Comparison of ENCODE assay signal across 10 cellular contexts in genomic region chr7:150375662-150376521, GRCh38. TPM values are rescaled to one million over a fixed set of nuclear protein-coding genes. Genes with fewer than 3 reads are reported as not detected.
DNase-seq lines count a peak whose midpoint lies in the region; ATAC-seq, FAIRE-seq and TF ChIP-seq lines count a peak whose summit lies in the region.
"Had no signal": no experiment of that assay in that cellular context is flagged by ENCODE, and none has a peak within 500 bp of the region (broad histone marks: within the 10 kb centered on the region; RNA-seq: fewer than 3 reads in every experiment).

No MANE protein-coding gene starts in this region.

- DNase-seq in central memory CD4-positive, alpha-beta T cell: peak; percentile 41
- DNase-seq in stimulated activated CD4-positive, alpha-beta T cell treated with anti-CD3 and anti-CD28 coated beads, Interleukin-4, amount 100 ng/mL, for 24 hours: peak; percentile 64
- no peak for DNase-seq in pancreas
- no peak for DNase-seq in HuH-7.5 (ENCODE audit: low spot score)
- DNase-seq in esophagus muscularis mucosa (ENCODE audit: extremely low spot score): no peak
- DNase-seq: Right ventricle myocardium superior had no signal

- H3K27ac ChIP-seq in KOPT-K1 (ENCODE audit: low read depth, low read length, poor library complexity, severe bottlenecking) (peak overlapping the region; percentile 95), pancreas (peak overlapping the region in 2 of 4 donors; percentile 19 to 97), esophagus muscularis mucosa (replicated peaks in 1 of 4) (peak overlapping the region in 2 of 4 donors; percentile 16 to 96)
- H3K27ac ChIP-seq: ovary had no signal

- H3K4me3 ChIP-seq in pancreas (no peak overlapping the region), esophagus muscularis mucosa (no peak overlapping the region)
- H3K4me3 ChIP-seq: ovary had no signal

- no peak for TF ChIP-seq POLR2A in esophagus muscularis mucosa (IDR thresholded peaks at IDR 0.05; ENCODE audit: low read depth)

- ATAC-seq in GM18909 (IDR thresholded peaks at IDR 0.05; ENCODE audit: poor library complexity, unreplicated experiment): peak; percentile 24
- ATAC-seq in GM18519 (IDR thresholded peaks at IDR 0.05; ENCODE audit: low FRiP score, unreplicated experiment): no peak
- no peak for ATAC-seq in pancreas

- H3K4me1 ChIP-seq in pancreas (peaks cover 20 to 52% (median 32%) of the 10 kb centered on the region in 3 donors), esophagus muscularis mucosa (peaks cover 40 to 54% (median 49%) of the 10 kb centered on the region in 4 donors)

- 57 to 59% methylated on average over 10 of the region's 10 CpGs for WGBS in pancreas, 2 donors
- whole genome bisulfite sequencing in esophagus muscularis mucosa: 94% methylated on average over 10 of the region's 10 CpGs

- H3K27me3 ChIP-seq in pancreas (no peaks in the 10 kb centered on the region), esophagus muscularis mucosa (no peaks in the 10 kb centered on the region)
- H3K27me3 ChIP-seq: ovary had no signal

- no peak for TF ChIP-seq CTCF in pancreas (IDR thresholded peaks at IDR 0.05)
- no peak for TF ChIP-seq CTCF in esophagus muscularis mucosa (IDR thresholded peaks at IDR 0.05)

- intact Hi-C loops in pancreas (cut with DNase I) (no loop called here), esophagus muscularis mucosa (cut with DNase I) (no loop called here)

- no peak for FAIRE-seq in pancreas (lab: Jason Lieb, UNC)

- H3K36me3 ChIP-seq in KOPT-K1 (ENCODE audit: insufficient read depth, low read length): peaks cover 43% of the 10 kb centered on the region
- peaks cover 0 to 23% (median 22%) of the 10 kb centered on the region in 3 donors for H3K36me3 ChIP-seq in pancreas
- peaks cover 19 to 39% (median 35%) of the 10 kb centered on the region in 4 donors for H3K36me3 ChIP-seq in esophagus muscularis mucosa
- H3K36me3 ChIP-seq: ovary had no signal

- H3K9me3 ChIP-seq in KOPT-K1 (ENCODE audit: insufficient read depth, low read length, poor library complexity, severe bottlenecking) (no peaks in the 10 kb centered on the region), pancreas (no peaks in the 10 kb centered on the region), esophagus muscularis mucosa (no peaks in the 10 kb centered on the region)
- H3K9me3 ChIP-seq: ovary had no signal

- TF ChIP-seq EP300 in esophagus muscularis mucosa (IDR thresholded peaks at IDR 0.05): no peak

RNA-seq across cellular contexts. Expression of gene ZNF775, which starts 3.2 kb away (rescaled TPM):
- total RNA-seq in pancreas: 1 to 10 TPM; 2.0 to 3.9 (median 2.8) TPM
- 1 to 10 TPM; 3.2 to 7.4 TPM for polyA plus RNA-seq in pancreas
- 10 to 100 TPM in 3 of 4 donors, 1 to 10 TPM in 1; 6.6 to 19.8 (median 15.0) TPM for total RNA-seq in esophagus muscularis mucosa

RNA-seq across cellular contexts. Expression of gene REPIN1, which starts 7.3 kb away (rescaled TPM):
- total RNA-seq in pancreas (10 to 100 TPM; 48.1 to 76.3 (median 63.2) TPM), esophagus muscularis mucosa (100 to 1,000 TPM in 2 of 4 donors, 10 to 100 TPM in 2; 66.8 to 143 (median 97.7) TPM)
- polyA plus RNA-seq in pancreas: 10 to 100 TPM; 57.5 to 78.8 TPM

RNA-seq across cellular contexts. Expression of gene RARRES2, which starts 34.5 kb away (rescaled TPM):
- total RNA-seq in pancreas (100 to 1,000 TPM; 125 to 408 (median 236) TPM), esophagus muscularis mucosa (100 to 1,000 TPM; 143 to 193 (median 173) TPM)
- 100 to 1,000 TPM; 184 to 246 TPM for polyA plus RNA-seq in pancreas

RNA-seq across cellular contexts. Expression of gene ACTR3C, which starts 52.5 kb away (rescaled TPM):
- 10 to 100 TPM; 12.3 to 26.5 (median 17.7) TPM for total RNA-seq in pancreas
- polyA plus RNA-seq in pancreas: 10 to 100 TPM in 1 of 2 donors, 1 to 10 TPM in 1; 9.0 to 10.9 TPM
- 10 to 100 TPM in 1 of 4 donors, 1 to 10 TPM in 3; 4.3 to 10.1 (median 4.8) TPM for total RNA-seq in esophagus muscularis mucosa

RNA-seq across cellular contexts. Expression of gene LRRC61, which starts 52.7 kb away (rescaled TPM):
- total RNA-seq in pancreas: 10 to 100 TPM in 1 of 6 donors, 1 to 10 TPM in 5; 7.1 to 10.3 (median 8.8) TPM
- 10 to 100 TPM in 1 of 2 donors, 1 to 10 TPM in 1; 7.1 to 11.2 TPM for polyA plus RNA-seq in pancreas
- 10 to 100 TPM in 2 of 4 donors, 1 to 10 TPM in 2; 7.9 to 16.5 (median 12.4) TPM for total RNA-seq in esophagus muscularis mucosa

Comparison
In these comparisons a context has a peak if more than half of its experiments do, and no peak if none do; other contexts are left out.
1. DNase-seq: peak in central memory CD4-positive, alpha-beta T cell (single experiment) and stimulated activated CD4-positive, alpha-beta T cell treated with anti-CD3 and anti-CD28 coated beads, Interleukin-4, amount 100 ng/mL, for 24 hours (single experiment); none in pancreas (0 of 6), HuH-7.5 (single experiment) and esophagus muscularis mucosa (single experiment).